Comparison of ENCODE assay signal across 31 cellular contexts in genomic region chr22:40014661-40015255, GRCh38. TPM values are rescaled to one million over a fixed set of nuclear protein-coding genes. Genes with fewer than 3 reads are reported as not detected.
DNase-seq lines count a peak whose midpoint lies in the region; ATAC-seq, FAIRE-seq and TF ChIP-seq lines count a peak whose summit lies in the region.
"Had no signal": no experiment of that assay in that cellular context is flagged by ENCODE, and none has a peak within 500 bp of the region (broad histone marks: within the 10 kb centered on the region; RNA-seq: fewer than 3 reads in every experiment).

No MANE protein-coding gene starts in this region.

- FAIRE-seq in frontal cortex (lab: Jason Lieb, UNC) = no peak
- FAIRE-seq: A549, endothelial cell of umbilical vein, H1 had no signal

- TF ChIP-seq POLR2A in breast epithelium (IDR thresholded peaks at IDR 0.05) = no peak

- H3K4me1 Mint-ChIP-seq in MCF 10A (ENCODE audit: insufficient read depth, unreplicated experiment) (peaks cover 11% of the 10 kb centered on the region), endodermal cell (peaks cover 25% of the 10 kb centered on the region), immature natural killer cell (peaks cover 3 to 8% of the 10 kb centered on the region in 2 donors)
- peaks cover 8% of the 10 kb centered on the region for H3K4me1 Mint-ChIP-seq in activated CD4-positive, alpha-beta T cell treated with anti-CD3 and anti-CD28 coated beads, Interleukin-2, amount 10 ng/mL, durations not matched to agents 24 days and 14 days

- no peak for TF ChIP-seq CTCF in breast epithelium (IDR thresholded peaks at IDR 0.05)
- no peak for TF ChIP-seq CTCF in MCF 10A (IDR thresholded peaks at IDR 0.05; ENCODE audit: unreplicated experiment)
- TF ChIP-seq CTCF in endodermal cell (conservative IDR thresholded peaks at IDR 0.05) = no peak

- H3K27me3 ChIP-seq in breast epithelium (no peaks in the 10 kb centered on the region), endodermal cell (ENCODE audit: control insufficient read depth, insufficient read depth, low read length, poor library complexity, severe bottlenecking) (no peaks in the 10 kb centered on the region), mucosa of rectum (ENCODE audit: control insufficient read depth in 2 of 2, insufficient read depth in 2 of 2, low read length in 2 of 2) (peaks cover 0 to 2% of the 10 kb centered on the region in 2 donors)
- H3K27me3 ChIP-seq: ovary had no signal

- H3K9me3 ChIP-seq in breast epithelium (no peaks in the 10 kb centered on the region), endodermal cell (ENCODE audit: control insufficient read depth, low read length) (no peaks in the 10 kb centered on the region), mucosa of rectum (ENCODE audit: control insufficient read depth in 2 of 2, low read length in 2 of 2) (no peaks in the 10 kb centered on the region)
- H3K9me3 ChIP-seq: A549, heart right ventricle, left ventricle myocardium inferior, ovary, tibial artery had no signal

- no peak overlapping the region for H3K27ac Mint-ChIP-seq in MCF 10A (ENCODE audit: low read depth, unreplicated experiment)
- peak overlapping the region; percentile 8 for H3K27ac Mint-ChIP-seq in endodermal cell
- no peak overlapping the region for H3K27ac Mint-ChIP-seq in activated CD4-positive, alpha-beta T cell treated with anti-CD3 and anti-CD28 coated beads, Interleukin-2, amount 10 ng/mL, durations not matched to agents 24 days and 14 days
- no peak overlapping the region for H3K27ac Mint-ChIP-seq in immature natural killer cell
- H3K27ac Mint-ChIP-seq: activated naive CD4-positive, alpha-beta T cell treated with anti-CD3 and anti-CD28 coated beads, Interleukin-2, amount 10 ng/mL, durations not matched to agents 7 days and 5 days; natural killer cell treated with Interleukin-12 subunit alpha and Interleukin-12 subunit beta and Interleukin-15 and Interleukin-18, amount 100 ng/mL, for 72 hours had no signal

- H3K27me3 Mint-ChIP-seq in MCF 10A (ENCODE audit: insufficient read depth, unreplicated experiment) (no peaks in the 10 kb centered on the region), endodermal cell (ENCODE audit: insufficient read depth) (no peaks in the 10 kb centered on the region), immature natural killer cell (ENCODE audit: low read depth in 3 of 3) (peaks cover 8 to 15% (median 9%) of the 10 kb centered on the region in 3 donors)
- peaks cover 18% of the 10 kb centered on the region for H3K27me3 Mint-ChIP-seq in activated CD4-positive, alpha-beta T cell treated with anti-CD3 and anti-CD28 coated beads, Interleukin-2, amount 10 ng/mL, durations not matched to agents 24 days and 14 days

- H3K4me3 Mint-ChIP-seq in MCF 10A (ENCODE audit: unreplicated experiment) (no peak overlapping the region), endodermal cell (no peak overlapping the region), immature natural killer cell (no peak overlapping the region)
- no peak overlapping the region for H3K4me3 Mint-ChIP-seq in activated CD4-positive, alpha-beta T cell treated with anti-CD3 and anti-CD28 coated beads, Interleukin-2, amount 10 ng/mL, durations not matched to agents 24 days and 14 days
- H3K4me3 Mint-ChIP-seq: activated naive CD4-positive, alpha-beta T cell treated with anti-CD3 and anti-CD28 coated beads, Interleukin-2, amount 10 ng/mL, durations not matched to agents 7 days and 5 days; natural killer cell treated with Interleukin-12 subunit alpha and Interleukin-12 subunit beta and Interleukin-15 and Interleukin-18, amount 100 ng/mL, for 72 hours had no signal

- CTCF ChIA-PET in MCF 10A (lab: Yijun Ruan, JAX) = no interaction called here

- no peak for ATAC-seq in HG03378 (IDR thresholded peaks at IDR 0.05; ENCODE audit: unreplicated experiment)
- ATAC-seq: A549; heart right ventricle; natural killer cell treated with Interleukin-12 subunit alpha and Interleukin-12 subunit beta and Interleukin-15 and Interleukin-18, amount 100 ng/mL, for 72 hours; right cardiac atrium had no signal

- H3K9ac ChIP-seq in endodermal cell (ENCODE audit: extremely low read depth, low read length, poor library complexity, severe bottlenecking) (no peak overlapping the region), mucosa of rectum (ENCODE audit: low read depth in 1 of 2, low read length in 2 of 2) (peak overlapping the region; percentile 41 to 57)

- peaks cover 0 to 5% of the 10 kb centered on the region in 2 donors for H3K4me1 ChIP-seq in breast epithelium
- H3K4me1 ChIP-seq in endodermal cell (ENCODE audit: control insufficient read depth, insufficient read depth, low read length) = peaks cover 18% of the 10 kb centered on the region
- H3K4me1 ChIP-seq in mucosa of rectum (ENCODE audit: control insufficient read depth in 2 of 2, insufficient read depth in 2 of 2, low read length in 2 of 2) = peaks cover 15 to 31% of the 10 kb centered on the region in 2 donors
- H3K4me1 ChIP-seq: A549, left ventricle myocardium inferior had no signal

- H3K36me3 Mint-ChIP-seq in MCF 10A (ENCODE audit: insufficient read depth, unreplicated experiment) = peaks cover 23% of the 10 kb centered on the region
- peaks cover 25% of the 10 kb centered on the region for H3K36me3 Mint-ChIP-seq in endodermal cell (ENCODE audit: low read depth)
- no peaks in the 10 kb centered on the region for H3K36me3 Mint-ChIP-seq in activated CD4-positive, alpha-beta T cell treated with anti-CD3 and anti-CD28 coated beads, Interleukin-2, amount 10 ng/mL, durations not matched to agents 24 days and 14 days (ENCODE audit: low read depth)
- peaks cover 0 to 4% (median 0%) of the 10 kb centered on the region in 3 donors for H3K36me3 Mint-ChIP-seq in immature natural killer cell
- H3K36me3 Mint-ChIP-seq: activated naive CD4-positive, alpha-beta T cell treated with anti-CD3 and anti-CD28 coated beads, Interleukin-2, amount 10 ng/mL, durations not matched to agents 7 days and 5 days; natural killer cell treated with Interleukin-12 subunit alpha and Interleukin-12 subunit beta and Interleukin-15 and Interleukin-18, amount 100 ng/mL, for 72 hours had no signal

- H3K27ac ChIP-seq in breast epithelium = peak overlapping the region; percentile 46 to 64
- H3K27ac ChIP-seq in endodermal cell (ENCODE audit: low read depth, low read length) = no peak overlapping the region
- peak overlapping the region; percentile 74 to 86 for H3K27ac ChIP-seq in mucosa of rectum (ENCODE audit: low read depth in 2 of 2, low read length in 2 of 2)
- H3K27ac ChIP-seq: A549, heart right ventricle, left ventricle myocardium inferior, ovary, tibial artery had no signal

- no TSS peak for BruUV-seq in MCF 10A (replicated peaks; lab: Mats Ljungman, UMichigan)

- H3K9me3 Mint-ChIP-seq in MCF 10A (ENCODE audit: unreplicated experiment) (no peaks in the 10 kb centered on the region), endodermal cell (no peaks in the 10 kb centered on the region), immature natural killer cell (no peaks in the 10 kb centered on the region)
- H3K9me3 Mint-ChIP-seq in activated CD4-positive, alpha-beta T cell treated with anti-CD3 and anti-CD28 coated beads, Interleukin-2, amount 10 ng/mL, durations not matched to agents 24 days and 14 days = no peaks in the 10 kb centered on the region
- H3K9me3 Mint-ChIP-seq: activated naive CD4-positive, alpha-beta T cell treated with anti-CD3 and anti-CD28 coated beads, Interleukin-2, amount 10 ng/mL, durations not matched to agents 7 days and 5 days; natural killer cell treated with Interleukin-12 subunit alpha and Interleukin-12 subunit beta and Interleukin-15 and Interleukin-18, amount 100 ng/mL, for 72 hours had no signal

- H3K4me3 ChIP-seq in breast epithelium = no peak overlapping the region
- H3K4me3 ChIP-seq in endodermal cell (ENCODE audit: low read length) = peak overlapping the region; percentile 15
- H3K4me3 ChIP-seq in mucosa of rectum (ENCODE audit: low read length in 2 of 2) = no peak overlapping the region
- H3K4me3 ChIP-seq: A549, heart right ventricle, left ventricle myocardium inferior, ovary, tibial artery had no signal

- no peaks in the 10 kb centered on the region for H3K36me3 ChIP-seq in breast epithelium
- H3K36me3 ChIP-seq in endodermal cell (ENCODE audit: control insufficient read depth, insufficient read depth, low read length) = peaks cover 2% of the 10 kb centered on the region
- peaks cover 0 to 4% of the 10 kb centered on the region in 2 donors for H3K36me3 ChIP-seq in mucosa of rectum (ENCODE audit: control insufficient read depth in 2 of 2, insufficient read depth in 2 of 2, low read length in 2 of 2)
- H3K36me3 ChIP-seq: heart right ventricle, left ventricle myocardium inferior, ovary, tibial artery had no signal

- POLR2A ChIA-PET in MCF 10A (lab: Yijun Ruan, JAX) = no interaction called here

- 89 to 91% methylated on average over 5 of the region's 5 CpGs for WGBS in endodermal cell (ENCODE audit: insufficient coverage in 1 of 2, insufficient read length in 1 of 2), 2 experiments

- intact Hi-C loops in breast epithelium (cut with DNase I; ENCODE audit: low total_unique reads) = no loop called here
- intact Hi-C loops in MCF 10A (cut with micrococcal nuclease) = no loop called here
- intact Hi-C loops in activated CD4-positive, alpha-beta T cell treated with anti-CD3 and anti-CD28 coated beads, Interleukin-2, amount 10 ng/mL, durations not matched to agents 24 days and 14 days (cut with micrococcal nuclease) = no loop called here

- DNase-seq in breast epithelium (ENCODE audit: low spot score in 2 of 2) = no peak
- DNase-seq in MCF 10A (ENCODE audit: unreplicated experiment) = no peak
- DNase-seq in endodermal cell = no peak
- no peak for DNase-seq in activated CD4-positive, alpha-beta T cell treated with anti-CD3 and anti-CD28 coated beads, Interleukin-2, amount 10 ng/mL, durations not matched to agents 24 days and 14 days
- no peak for DNase-seq in immature natural killer cell
- no peak for DNase-seq in frontal cortex (ENCODE audit: low spot score in 2 of 2)
- DNase-seq: activated CD4-positive, alpha-beta T cell treated with anti-CD3 and anti-CD28 coated beads for 4 hours; activated naive CD4-positive, alpha-beta T cell treated with anti-CD3 and anti-CD28 coated beads, Interleukin-2, amount 10 ng/mL, durations not matched to agents 7 days and 5 days; central memory CD4-positive, alpha-beta T cell; dermis blood vessel endothelial cell; GDM1; heart right ventricle; Kasumi-1; left ventricle myocardium inferior; midbrain; NCI-H1048; NCI-H1930; NCI-H2227 treated with DMSO at 0.1 percent for 48 hours; NCI-H69; ovary; right cardiac atrium; stimulated activated naive CD4-positive, alpha-beta T cell treated with Interleukin-2 at 50 U/mL for 16 hours; tibial artery had no signal

RNA-seq across cellular contexts. Expression of gene FAM83F, which starts 20.0 kb away (rescaled TPM):
- 10 to 100 TPM in 1 of 3 donors, 1 to 10 TPM in 2; 4.5 to 15.5 (median 7.5) TPM for total RNA-seq in breast epithelium
- 33.1 and 41.3 TPM in 2 replicates for total RNA-seq in MCF 10A (2022)
- total RNA-seq in endodermal cell = 10 to 100 TPM; 18.9 to 34.1 TPM
- 2.2 TPM for polyA plus RNA-seq in endodermal cell (2013, experiment 1 of 2)
- polyA plus RNA-seq in endodermal cell (2013, experiment 2 of 2) = 1.9 TPM
- total RNA-seq in activated CD4-positive, alpha-beta T cell treated with anti-CD3 and anti-CD28 coated beads, Interleukin-2, amount 10 ng/mL, durations not matched to agents 24 days and 14 days = 0.17 and 0.23 TPM in 2 replicates
- not detected for polyA plus RNA-seq in immature natural killer cell
- total RNA-seq in frontal cortex = 0.41 TPM
- total RNA-seq: endothelial cell of umbilical vein, fibroblast of villous mesenchyme, RPMI7951 had no signal
- polyA plus RNA-seq: A549, endothelial cell of umbilical vein had no signal

RNA-seq across cellular contexts. Expression of gene TMA7B, which starts 54.6 kb away (rescaled TPM):
- under 1 TPM in 1 of 3 donors, not detected in 2; 0.16 TPM for total RNA-seq in breast epithelium
- not detected in 2 replicates for total RNA-seq in MCF 10A (2022)
- not detected for total RNA-seq in endodermal cell
- polyA plus RNA-seq in endodermal cell (2013, experiment 1 of 2) = not detected
- not detected for polyA plus RNA-seq in endodermal cell (2013, experiment 2 of 2)
- 0.90 and 0.96 TPM in 2 replicates for total RNA-seq in activated CD4-positive, alpha-beta T cell treated with anti-CD3 and anti-CD28 coated beads, Interleukin-2, amount 10 ng/mL, durations not matched to agents 24 days and 14 days
- 1 to 10 TPM in 2 of 3 donors, not detected in 1; 1.4 to 2.1 TPM for polyA plus RNA-seq in immature natural killer cell
- total RNA-seq in frontal cortex = not detected
- total RNA-seq: dermis blood vessel endothelial cell, endothelial cell of umbilical vein, fibroblast of villous mesenchyme, H1, heart right ventricle, left ventricle myocardium inferior, ovary had no signal
- polyA plus RNA-seq: A549, endothelial cell of umbilical vein, H1, heart right ventricle, ovary had no signal
